In the genomic region with DNA sequence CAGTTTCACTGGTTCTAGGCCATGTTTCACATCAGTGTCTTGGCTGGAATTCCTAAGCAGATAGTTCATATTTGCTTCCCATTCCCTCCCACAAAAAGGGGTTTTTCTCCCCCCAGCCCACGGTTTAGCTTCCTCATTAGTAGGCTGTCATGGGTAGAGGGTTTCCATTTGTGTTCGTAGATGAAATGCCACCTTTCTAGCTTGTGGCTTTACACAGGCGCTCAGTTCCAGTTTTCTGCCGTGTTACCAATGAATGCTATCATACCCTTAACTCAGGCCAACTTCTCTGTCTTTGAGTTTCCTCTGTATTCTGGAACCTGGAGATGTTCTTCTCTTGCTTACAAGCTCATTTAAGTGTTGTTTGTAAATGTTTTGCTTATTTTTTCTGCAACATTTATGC, we compare ENCODE assay signal across 1 cellular context.
TF ChIP-seq lines count a peak whose summit lies in the region.

No MANE protein-coding gene starts in this region.

TF ChIP-seq in IMR-90, 13 proteins besides CTCF, POLR2A, EP300 and RAD21 (continued from another document):
- TF ChIP-seq, protein P1, sequence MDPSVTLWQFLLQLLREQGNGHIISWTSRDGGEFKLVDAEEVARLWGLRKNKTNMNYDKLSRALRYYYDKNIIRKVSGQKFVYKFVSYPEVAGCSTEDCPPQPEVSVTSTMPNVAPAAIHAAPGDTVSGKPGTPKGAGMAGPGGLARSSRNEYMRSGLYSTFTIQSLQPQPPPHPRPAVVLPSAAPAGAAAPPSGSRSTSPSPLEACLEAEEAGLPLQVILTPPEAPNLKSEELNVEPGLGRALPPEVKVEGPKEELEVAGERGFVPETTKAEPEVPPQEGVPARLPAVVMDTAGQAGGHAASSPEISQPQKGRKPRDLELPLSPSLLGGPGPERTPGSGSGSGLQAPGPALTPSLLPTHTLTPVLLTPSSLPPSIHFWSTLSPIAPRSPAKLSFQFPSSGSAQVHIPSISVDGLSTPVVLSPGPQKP (IDR thresholded peaks at IDR 0.05; ENCODE audit: borderline replicate concordance, low read depth, low read length): no peak
- no peak for TF ChIP-seq FOS (IDR thresholded peaks at IDR 0.05; ENCODE audit: low read depth, low read length)
- TF ChIP-seq SMC3 (IDR thresholded peaks at IDR 0.05; ENCODE audit: low read depth, low read length): no peak
- TF ChIP-seq, protein P2, sequence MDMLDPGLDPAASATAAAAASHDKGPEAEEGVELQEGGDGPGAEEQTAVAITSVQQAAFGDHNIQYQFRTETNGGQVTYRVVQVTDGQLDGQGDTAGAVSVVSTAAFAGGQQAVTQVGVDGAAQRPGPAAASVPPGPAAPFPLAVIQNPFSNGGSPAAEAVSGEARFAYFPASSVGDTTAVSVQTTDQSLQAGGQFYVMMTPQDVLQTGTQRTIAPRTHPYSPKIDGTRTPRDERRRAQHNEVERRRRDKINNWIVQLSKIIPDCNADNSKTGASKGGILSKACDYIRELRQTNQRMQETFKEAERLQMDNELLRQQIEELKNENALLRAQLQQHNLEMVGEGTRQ (IDR thresholded peaks at IDR 0.05; ENCODE audit: low read depth, low read length): no peak
